In genomic region chr17:80311216-80311827, GRCh38 we compare ENCODE assay signal across 12 cellular contexts.
"Had no signal": no experiment of that assay in that cellular context is flagged by ENCODE, and none has a peak within 500 bp of the region (broad histone marks: within the 10 kb centered on the region; RNA-seq: fewer than 3 reads in every experiment).

No MANE protein-coding gene starts in this region.

- H3K4me3 Mint-ChIP-seq: activated B cell treated with CpG ODN at 0.5 μM for 24 hours; activated CD4-positive, alpha-beta T cell treated with anti-CD3 and anti-CD28 coated beads, Interleukin-2, amount 10 ng/mL, durations not matched to agents 24 days and 14 days; neural crest cell had no signal

- DNase-seq: activated B cell treated with CpG ODN at 0.5 μM for 24 hours; activated CD4-positive, alpha-beta T cell treated with anti-CD3 and anti-CD28 coated beads, Interleukin-2, amount 10 ng/mL, durations not matched to agents 24 days and 14 days; adrenal gland; cortex of kidney; effector memory CD4-positive, alpha-beta T cell; foreskin melanocyte; mesendoderm; SHP77 treated with DMSO at 0.1 percent for 48 hours; sigmoid colon; stimulated activated CD4-positive, alpha-beta T cell treated with anti-CD3 and anti-CD28 coated beads, Interleukin-1b, Interleukin-23, amount 100 ng/mL, for 48 hours; uterus had no signal

- H3K4me1 Mint-ChIP-seq: activated B cell treated with CpG ODN at 0.5 μM for 24 hours, neural crest cell had no signal

- H3K9me3 Mint-ChIP-seq: activated B cell treated with CpG ODN at 0.5 μM for 24 hours, neural crest cell had no signal

- H3K27me3 Mint-ChIP-seq: activated B cell treated with CpG ODN at 0.5 μM for 24 hours; activated CD4-positive, alpha-beta T cell treated with anti-CD3 and anti-CD28 coated beads, Interleukin-2, amount 10 ng/mL, durations not matched to agents 24 days and 14 days had no signal

- H3K27ac Mint-ChIP-seq: activated B cell treated with CpG ODN at 0.5 μM for 24 hours had no signal
